ENCODE assay signal across 2 cellular contexts in the genomic region with DNA sequence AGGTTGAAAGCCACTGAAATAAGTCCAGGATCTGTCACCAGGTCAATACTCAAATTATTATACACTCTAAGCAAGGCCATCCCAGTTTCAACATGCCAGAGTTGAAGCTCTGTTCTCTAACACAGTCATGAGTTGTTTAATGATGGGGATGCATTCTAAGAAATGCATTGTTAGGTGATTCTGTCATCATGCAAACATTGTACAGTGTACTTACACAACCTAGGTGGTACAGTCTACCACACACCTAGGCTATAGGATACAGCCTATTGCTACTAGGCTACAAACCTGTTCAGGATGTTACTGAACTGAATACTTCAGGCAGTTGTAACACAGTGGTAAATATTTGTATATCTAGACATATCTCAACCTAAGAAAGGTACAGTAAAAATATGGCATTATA.
A peak's percentile ranks its signal among the peaks of the same experiment; 100 is the strongest.
TF ChIP-seq lines count a peak whose summit lies in the region.

No MANE protein-coding gene starts in this region.

TF ChIP-seq in HepG2, 621 proteins besides CTCF, POLR2A, EP300 and RAD21:
- TF ChIP-seq, protein P1, sequence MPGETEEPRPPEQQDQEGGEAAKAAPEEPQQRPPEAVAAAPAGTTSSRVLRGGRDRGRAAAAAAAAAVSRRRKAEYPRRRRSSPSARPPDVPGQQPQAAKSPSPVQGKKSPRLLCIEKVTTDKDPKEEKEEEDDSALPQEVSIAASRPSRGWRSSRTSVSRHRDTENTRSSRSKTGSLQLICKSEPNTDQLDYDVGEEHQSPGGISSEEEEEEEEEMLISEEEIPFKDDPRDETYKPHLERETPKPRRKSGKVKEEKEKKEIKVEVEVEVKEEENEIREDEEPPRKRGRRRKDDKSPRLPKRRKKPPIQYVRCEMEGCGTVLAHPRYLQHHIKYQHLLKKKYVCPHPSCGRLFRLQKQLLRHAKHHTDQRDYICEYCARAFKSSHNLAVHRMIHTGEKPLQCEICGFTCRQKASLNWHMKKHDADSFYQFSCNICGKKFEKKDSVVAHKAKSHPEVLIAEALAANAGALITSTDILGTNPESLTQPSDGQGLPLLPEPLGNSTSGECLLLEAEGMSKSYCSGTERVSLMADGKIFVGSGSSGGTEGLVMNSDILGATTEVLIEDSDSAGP (CRISPR knock-in tag; IDR thresholded peaks at IDR 0.05; ENCODE audit: borderline replicate concordance) = no peak
- TF ChIP-seq, protein P2, sequence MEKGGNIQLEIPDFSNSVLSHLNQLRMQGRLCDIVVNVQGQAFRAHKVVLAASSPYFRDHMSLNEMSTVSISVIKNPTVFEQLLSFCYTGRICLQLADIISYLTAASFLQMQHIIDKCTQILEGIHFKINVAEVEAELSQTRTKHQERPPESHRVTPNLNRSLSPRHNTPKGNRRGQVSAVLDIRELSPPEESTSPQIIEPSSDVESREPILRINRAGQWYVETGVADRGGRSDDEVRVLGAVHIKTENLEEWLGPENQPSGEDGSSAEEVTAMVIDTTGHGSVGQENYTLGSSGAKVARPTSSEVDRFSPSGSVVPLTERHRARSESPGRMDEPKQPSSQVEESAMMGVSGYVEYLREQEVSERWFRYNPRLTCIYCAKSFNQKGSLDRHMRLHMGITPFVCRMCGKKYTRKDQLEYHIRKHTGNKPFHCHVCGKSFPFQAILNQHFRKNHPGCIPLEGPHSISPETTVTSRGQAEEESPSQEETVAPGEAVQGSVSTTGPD (CRISPR knock-in tag; IDR thresholded peaks at IDR 0.05) = no peak
- TF ChIP-seq DNMT3B (CRISPR knock-in tag; conservative IDR thresholded peaks at IDR 0.05) (no peak), BCL6 (CRISPR knock-in tag; IDR thresholded peaks at IDR 0.05) (peak; percentile 49; the same call in 1 of the 2 replicates)
TF ChIP-seq in HepG2: peak in this region for 1.

TF ChIP-seq in WTC11, 78 proteins besides CTCF, POLR2A, EP300 and RAD21 (continued from another document):
- TF ChIP-seq, protein P3, sequence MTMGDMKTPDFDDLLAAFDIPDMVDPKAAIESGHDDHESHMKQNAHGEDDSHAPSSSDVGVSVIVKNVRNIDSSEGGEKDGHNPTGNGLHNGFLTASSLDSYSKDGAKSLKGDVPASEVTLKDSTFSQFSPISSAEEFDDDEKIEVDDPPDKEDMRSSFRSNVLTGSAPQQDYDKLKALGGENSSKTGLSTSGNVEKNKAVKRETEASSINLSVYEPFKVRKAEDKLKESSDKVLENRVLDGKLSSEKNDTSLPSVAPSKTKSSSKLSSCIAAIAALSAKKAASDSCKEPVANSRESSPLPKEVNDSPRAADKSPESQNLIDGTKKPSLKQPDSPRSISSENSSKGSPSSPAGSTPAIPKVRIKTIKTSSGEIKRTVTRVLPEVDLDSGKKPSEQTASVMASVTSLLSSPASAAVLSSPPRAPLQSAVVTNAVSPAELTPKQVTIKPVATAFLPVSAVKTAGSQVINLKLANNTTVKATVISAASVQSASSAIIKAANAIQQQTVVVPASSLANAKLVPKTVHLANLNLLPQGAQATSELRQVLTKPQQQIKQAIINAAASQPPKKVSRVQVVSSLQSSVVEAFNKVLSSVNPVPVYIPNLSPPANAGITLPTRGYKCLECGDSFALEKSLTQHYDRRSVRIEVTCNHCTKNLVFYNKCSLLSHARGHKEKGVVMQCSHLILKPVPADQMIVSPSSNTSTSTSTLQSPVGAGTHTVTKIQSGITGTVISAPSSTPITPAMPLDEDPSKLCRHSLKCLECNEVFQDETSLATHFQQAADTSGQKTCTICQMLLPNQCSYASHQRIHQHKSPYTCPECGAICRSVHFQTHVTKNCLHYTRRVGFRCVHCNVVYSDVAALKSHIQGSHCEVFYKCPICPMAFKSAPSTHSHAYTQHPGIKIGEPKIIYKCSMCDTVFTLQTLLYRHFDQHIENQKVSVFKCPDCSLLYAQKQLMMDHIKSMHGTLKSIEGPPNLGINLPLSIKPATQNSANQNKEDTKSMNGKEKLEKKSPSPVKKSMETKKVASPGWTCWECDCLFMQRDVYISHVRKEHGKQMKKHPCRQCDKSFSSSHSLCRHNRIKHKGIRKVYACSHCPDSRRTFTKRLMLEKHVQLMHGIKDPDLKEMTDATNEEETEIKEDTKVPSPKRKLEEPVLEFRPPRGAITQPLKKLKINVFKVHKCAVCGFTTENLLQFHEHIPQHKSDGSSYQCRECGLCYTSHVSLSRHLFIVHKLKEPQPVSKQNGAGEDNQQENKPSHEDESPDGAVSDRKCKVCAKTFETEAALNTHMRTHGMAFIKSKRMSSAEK (CRISPR knock-in tag; IDR thresholded peaks at IDR 0.05; ENCODE audit: borderline replicate concordance) = no peak
- no peak for TF ChIP-seq ZNF138 (CRISPR knock-in tag; conservative IDR thresholded peaks at IDR 0.05)
- TF ChIP-seq, protein P4, sequence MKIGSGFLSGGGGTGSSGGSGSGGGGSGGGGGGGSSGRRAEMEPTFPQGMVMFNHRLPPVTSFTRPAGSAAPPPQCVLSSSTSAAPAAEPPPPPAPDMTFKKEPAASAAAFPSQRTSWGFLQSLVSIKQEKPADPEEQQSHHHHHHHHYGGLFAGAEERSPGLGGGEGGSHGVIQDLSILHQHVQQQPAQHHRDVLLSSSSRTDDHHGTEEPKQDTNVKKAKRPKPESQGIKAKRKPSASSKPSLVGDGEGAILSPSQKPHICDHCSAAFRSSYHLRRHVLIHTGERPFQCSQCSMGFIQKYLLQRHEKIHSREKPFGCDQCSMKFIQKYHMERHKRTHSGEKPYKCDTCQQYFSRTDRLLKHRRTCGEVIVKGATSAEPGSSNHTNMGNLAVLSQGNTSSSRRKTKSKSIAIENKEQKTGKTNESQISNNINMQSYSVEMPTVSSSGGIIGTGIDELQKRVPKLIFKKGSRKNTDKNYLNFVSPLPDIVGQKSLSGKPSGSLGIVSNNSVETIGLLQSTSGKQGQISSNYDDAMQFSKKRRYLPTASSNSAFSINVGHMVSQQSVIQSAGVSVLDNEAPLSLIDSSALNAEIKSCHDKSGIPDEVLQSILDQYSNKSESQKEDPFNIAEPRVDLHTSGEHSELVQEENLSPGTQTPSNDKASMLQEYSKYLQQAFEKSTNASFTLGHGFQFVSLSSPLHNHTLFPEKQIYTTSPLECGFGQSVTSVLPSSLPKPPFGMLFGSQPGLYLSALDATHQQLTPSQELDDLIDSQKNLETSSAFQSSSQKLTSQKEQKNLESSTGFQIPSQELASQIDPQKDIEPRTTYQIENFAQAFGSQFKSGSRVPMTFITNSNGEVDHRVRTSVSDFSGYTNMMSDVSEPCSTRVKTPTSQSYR (CRISPR knock-in tag; IDR thresholded peaks at IDR 0.05) = no peak
- TF ChIP-seq, protein P5, sequence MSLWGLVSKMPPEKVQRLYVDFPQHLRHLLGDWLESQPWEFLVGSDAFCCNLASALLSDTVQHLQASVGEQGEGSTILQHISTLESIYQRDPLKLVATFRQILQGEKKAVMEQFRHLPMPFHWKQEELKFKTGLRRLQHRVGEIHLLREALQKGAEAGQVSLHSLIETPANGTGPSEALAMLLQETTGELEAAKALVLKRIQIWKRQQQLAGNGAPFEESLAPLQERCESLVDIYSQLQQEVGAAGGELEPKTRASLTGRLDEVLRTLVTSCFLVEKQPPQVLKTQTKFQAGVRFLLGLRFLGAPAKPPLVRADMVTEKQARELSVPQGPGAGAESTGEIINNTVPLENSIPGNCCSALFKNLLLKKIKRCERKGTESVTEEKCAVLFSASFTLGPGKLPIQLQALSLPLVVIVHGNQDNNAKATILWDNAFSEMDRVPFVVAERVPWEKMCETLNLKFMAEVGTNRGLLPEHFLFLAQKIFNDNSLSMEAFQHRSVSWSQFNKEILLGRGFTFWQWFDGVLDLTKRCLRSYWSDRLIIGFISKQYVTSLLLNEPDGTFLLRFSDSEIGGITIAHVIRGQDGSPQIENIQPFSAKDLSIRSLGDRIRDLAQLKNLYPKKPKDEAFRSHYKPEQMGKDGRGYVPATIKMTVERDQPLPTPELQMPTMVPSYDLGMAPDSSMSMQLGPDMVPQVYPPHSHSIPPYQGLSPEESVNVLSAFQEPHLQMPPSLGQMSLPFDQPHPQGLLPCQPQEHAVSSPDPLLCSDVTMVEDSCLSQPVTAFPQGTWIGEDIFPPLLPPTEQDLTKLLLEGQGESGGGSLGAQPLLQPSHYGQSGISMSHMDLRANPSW (CRISPR knock-in tag; conservative IDR thresholded peaks at IDR 0.05; ENCODE audit: low read depth) = no peak
- TF ChIP-seq, protein P6, sequence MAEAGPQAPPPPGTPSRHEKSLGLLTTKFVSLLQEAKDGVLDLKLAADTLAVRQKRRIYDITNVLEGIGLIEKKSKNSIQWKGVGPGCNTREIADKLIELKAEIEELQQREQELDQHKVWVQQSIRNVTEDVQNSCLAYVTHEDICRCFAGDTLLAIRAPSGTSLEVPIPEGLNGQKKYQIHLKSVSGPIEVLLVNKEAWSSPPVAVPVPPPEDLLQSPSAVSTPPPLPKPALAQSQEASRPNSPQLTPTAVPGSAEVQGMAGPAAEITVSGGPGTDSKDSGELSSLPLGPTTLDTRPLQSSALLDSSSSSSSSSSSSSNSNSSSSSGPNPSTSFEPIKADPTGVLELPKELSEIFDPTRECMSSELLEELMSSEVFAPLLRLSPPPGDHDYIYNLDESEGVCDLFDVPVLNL (CRISPR knock-in tag; IDR thresholded peaks at IDR 0.05; ENCODE audit: borderline replicate concordance, low read depth) = no peak
- no peak for TF ChIP-seq ZNF263 (CRISPR knock-in tag; IDR thresholded peaks at IDR 0.05; ENCODE audit: low read depth)
- TF ChIP-seq, protein P7, sequence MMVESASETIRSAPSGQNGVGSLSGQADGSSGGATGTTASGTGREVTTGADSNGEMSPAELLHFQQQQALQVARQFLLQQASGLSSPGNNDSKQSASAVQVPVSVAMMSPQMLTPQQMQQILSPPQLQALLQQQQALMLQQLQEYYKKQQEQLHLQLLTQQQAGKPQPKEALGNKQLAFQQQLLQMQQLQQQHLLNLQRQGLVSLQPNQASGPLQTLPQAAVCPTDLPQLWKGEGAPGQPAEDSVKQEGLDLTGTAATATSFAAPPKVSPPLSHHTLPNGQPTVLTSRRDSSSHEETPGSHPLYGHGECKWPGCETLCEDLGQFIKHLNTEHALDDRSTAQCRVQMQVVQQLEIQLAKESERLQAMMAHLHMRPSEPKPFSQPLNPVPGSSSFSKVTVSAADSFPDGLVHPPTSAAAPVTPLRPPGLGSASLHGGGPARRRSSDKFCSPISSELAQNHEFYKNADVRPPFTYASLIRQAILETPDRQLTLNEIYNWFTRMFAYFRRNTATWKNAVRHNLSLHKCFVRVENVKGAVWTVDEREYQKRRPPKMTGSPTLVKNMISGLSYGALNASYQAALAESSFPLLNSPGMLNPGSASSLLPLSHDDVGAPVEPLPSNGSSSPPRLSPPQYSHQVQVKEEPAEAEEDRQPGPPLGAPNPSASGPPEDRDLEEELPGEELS (CRISPR knock-in tag; IDR thresholded peaks at IDR 0.05) = no peak
- TF ChIP-seq SP1 (CRISPR knock-in tag; conservative IDR thresholded peaks at IDR 0.05) = no peak
- TF ChIP-seq TCF7 (CRISPR knock-in tag; IDR thresholded peaks at IDR 0.05; ENCODE audit: low read depth) = no peak
- no peak for TF ChIP-seq PRRX2 (CRISPR knock-in tag; IDR thresholded peaks at IDR 0.05)
